In the genomic region with DNA sequence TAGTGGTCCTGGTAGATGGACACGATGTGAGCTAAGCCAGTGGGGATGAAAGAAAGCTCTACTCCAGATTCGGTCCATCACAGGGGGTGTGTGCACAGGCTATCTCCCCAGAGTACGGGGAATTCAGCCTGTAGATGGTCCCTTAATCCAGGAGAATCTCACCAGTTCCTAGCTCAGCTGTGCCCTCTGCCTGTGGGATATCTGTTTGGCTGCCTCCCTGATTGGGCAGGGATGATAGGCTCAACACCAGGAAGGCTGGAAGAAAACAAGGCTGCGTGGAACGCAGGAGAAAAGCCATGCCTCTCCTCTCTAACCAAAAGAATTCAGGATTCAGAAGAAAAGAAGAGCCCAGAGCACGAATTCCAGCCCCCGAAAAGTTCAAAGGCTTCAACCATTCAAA, we compare ENCODE assay signal across 12 cellular contexts. TPM values are rescaled to one million over a fixed set of nuclear protein-coding genes. Genes with fewer than 3 reads are reported as not detected.
DNase-seq lines count a peak whose midpoint lies in the region; ATAC-seq, FAIRE-seq and TF ChIP-seq lines count a peak whose summit lies in the region.
"Had no signal": no experiment of that assay in that cellular context is flagged by ENCODE, and none has a peak within 500 bp of the region (broad histone marks: within the 10 kb centered on the region; RNA-seq: fewer than 3 reads in every experiment).

No MANE protein-coding gene starts in this region.

- H3K4me1 ChIP-seq in hepatocyte (ENCODE audit: insufficient read depth) (peaks cover 6% of the 10 kb centered on the region), gastrocnemius medialis (peaks cover 29 to 43% of the 10 kb centered on the region in 2 donors)

- no peaks in the 10 kb centered on the region for H3K9me2 ChIP-seq in hepatocyte (replicated peaks; ENCODE audit: insufficient read depth)

- no peaks in the 10 kb centered on the region for H3K36me3 ChIP-seq in hepatocyte (replicated peaks; ENCODE audit: insufficient read depth, low read depth)
- no peaks in the 10 kb centered on the region for H3K36me3 ChIP-seq in gastrocnemius medialis

- H3K9me3 ChIP-seq in hepatocyte (ENCODE audit: low read depth) = no peaks in the 10 kb centered on the region
- no peaks in the 10 kb centered on the region for H3K9me3 ChIP-seq in gastrocnemius medialis

- H3K27ac ChIP-seq in hepatocyte (no peak overlapping the region), gastrocnemius medialis (peak overlapping the region; percentile 76 to 92 (median 86))

- H2AFZ ChIP-seq in hepatocyte = no peak overlapping the region

- DNase-seq in DMS53 (lab: John Stamatoyannopoulos, UW) = peak; percentile 2
- no peak for DNase-seq in DMS53 treated with DMSO at 0.1 percent for 48 hours (lab: John Stamatoyannopoulos, UW; ENCODE audit: unreplicated experiment)
- peak in 37 of 58 donors; percentile 1 to 67 (median 29) for DNase-seq in anterior cingulate cortex (lab: John Stamatoyannopoulos, UW)
- peak; percentile 22 for DNase-seq in hepatocyte (ENCODE audit: low spot score)
- DNase-seq in gastrocnemius medialis = peak in 1 of 2 donors; percentile 40
- DNase-seq in RCC 7860 (ENCODE audit: low spot score) = no peak
- no peak for DNase-seq in activated CD4-positive, CD25-positive, alpha-beta regulatory T cell treated with anti-CD3 and anti-CD28 coated beads, Interleukin-2, amount 50 U/mL, for 72 hours
- DNase-seq: KBM-7, NCI-H446 treated with DMSO at 0.1 percent for 48 hours had no signal

- peak; percentile 16 for TF ChIP-seq CTCF in hepatocyte (IDR thresholded peaks at IDR 0.05; ENCODE audit: poor library complexity)
- peak in 3 of 5 experiments; percentile 24 to 33 (median 26) for TF ChIP-seq CTCF in gastrocnemius medialis (IDR thresholded peaks at IDR 0.05 in 4 of 5, conservative IDR thresholded peaks at IDR 0.05 in 1 of 5)

- ATAC-seq in gastrocnemius medialis (peak in 1 of 2 donors; percentile 45), GM18498 (IDR thresholded peaks at IDR 0.05; ENCODE audit: unreplicated experiment) (no peak)

- H3K4me3 ChIP-seq in hepatocyte (no peak overlapping the region), gastrocnemius medialis (no peak overlapping the region)

- no peaks in the 10 kb centered on the region for H3K79me2 ChIP-seq in hepatocyte

- FAIRE-seq in RCC 7860 (lab: Jason Lieb, UNC) = no peak
- FAIRE-seq: A204.1, astrocyte had no signal

- no peak for TF ChIP-seq POLR2A in gastrocnemius medialis (IDR thresholded peaks at IDR 0.05)

- H3K27me3 ChIP-seq in hepatocyte (no peaks in the 10 kb centered on the region), gastrocnemius medialis (no peaks in the 10 kb centered on the region)

- no peaks in the 10 kb centered on the region for H4K20me1 ChIP-seq in hepatocyte (ENCODE audit: insufficient read depth, poor library complexity, severe bottlenecking)

- WGBS in hepatocyte (ENCODE audit: low lambda C conversion rate, missing lambda C conversion rate) = 50% methylated on average over 7 of the region's 7 CpGs

- H3K4me2 ChIP-seq in hepatocyte = no peak overlapping the region

- intact Hi-C loops in gastrocnemius medialis (cut with DNase I; ENCODE audit: low total_unique reads) = loop anchor here (2.0 to 10.0 kb wide), 3 partner anchors 38 to 508 kb away; no protein-coding TSS in a partner anchor

- in situ Hi-C loops in gastrocnemius medialis (cut with MboI; ENCODE audit: low sequenced_read_pairs in 4 of 4) = no loop called here

RNA-seq across cellular contexts. Expression of gene VLDLR, which starts 40.9 kb away (rescaled TPM):
- total RNA-seq in hepatocyte (20.4 and 22.5 TPM in 2 replicates), gastrocnemius medialis (10 to 100 TPM; 13.6 to 19.6 (median 16.9) TPM)
- 12.2 and 15.8 TPM in 2 replicates for polyA plus RNA-seq in hepatocyte

RNA-seq across cellular contexts. Expression of gene KCNV2, which starts 54.8 kb away (rescaled TPM):
- not detected in 2 replicates for total RNA-seq in hepatocyte
- 0.13 TPM in 1 of 2 replicates, not detected in the other for polyA plus RNA-seq in hepatocyte
- total RNA-seq in gastrocnemius medialis = not detected
- total RNA-seq: astrocyte had no signal

Comparison
In these comparisons a context has a peak if more than half of its experiments do, and no peak if none do; other contexts are left out.
1. DNase-seq: peak in DMS53 (single experiment), anterior cingulate cortex (37 of 58) and hepatocyte (single experiment); none in DMS53 treated with DMSO at 0.1 percent for 48 hours (single experiment), RCC 7860 (single experiment) and activated CD4-positive, CD25-positive, alpha-beta regulatory T cell treated with anti-CD3 and anti-CD28 coated beads, Interleukin-2, amount 50 U/mL, for 72 hours (single experiment).